In genomic region chr14:46048127-46048526, GRCh38 we compare ENCODE assay signal across 10 cellular contexts.
DNase-seq lines count a peak whose midpoint lies in the region; ATAC-seq and TF ChIP-seq lines count a peak whose summit lies in the region.
"Had no signal": no experiment of that assay in that cellular context is flagged by ENCODE, and none has a peak within 500 bp of the region (broad histone marks: within the 10 kb centered on the region; RNA-seq: fewer than 3 reads in every experiment).

No MANE protein-coding gene starts in this region.

- H3K9me3 Mint-ChIP-seq in activated naive CD8-positive, alpha-beta T cell treated with anti-CD3 and anti-CD28 coated beads, Interleukin-2, amount 50 U/mL, for 24 hours, result peaks cover 18% of the 10 kb centered on the region

- H3K4me3 ChIP-seq in fibroblast of villous mesenchyme (ENCODE audit: low read depth, low read length), result no peak overlapping the region
- H3K4me3 ChIP-seq: PC-9 had no signal

- no peaks in the 10 kb centered on the region for H3K27me3 Mint-ChIP-seq in activated naive CD8-positive, alpha-beta T cell treated with anti-CD3 and anti-CD28 coated beads, Interleukin-2, amount 50 U/mL, for 24 hours

- no peak overlapping the region for H3K4me3 Mint-ChIP-seq in activated naive CD8-positive, alpha-beta T cell treated with anti-CD3 and anti-CD28 coated beads, Interleukin-2, amount 50 U/mL, for 24 hours

- TF ChIP-seq CTCF in GM20000 (IDR thresholded peaks at IDR 0.05; ENCODE audit: extremely low read depth, missing control alignments) (no peak), fibroblast of villous mesenchyme (IDR thresholded peaks at IDR 0.05; ENCODE audit: insufficient read depth, low read depth, low read length) (no peak)

- H3K36me3 Mint-ChIP-seq in activated naive CD8-positive, alpha-beta T cell treated with anti-CD3 and anti-CD28 coated beads, Interleukin-2, amount 50 U/mL, for 24 hours (ENCODE audit: low read depth), result no peaks in the 10 kb centered on the region

- peak; percentile 5 for DNase-seq in AG20443 (ENCODE audit: low spot score)
- peak; percentile 2 for DNase-seq in GM20000 (ENCODE audit: low spot score)
- peak; percentile 83 for DNase-seq in OCI-M1 (lab: John Stamatoyannopoulos, UW)
- peak; percentile 15 for DNase-seq in fibroblast of villous mesenchyme (ENCODE audit: low read depth)
- no peak for DNase-seq in activated naive CD8-positive, alpha-beta T cell treated with anti-CD3 and anti-CD28 coated beads, Interleukin-2, amount 50 U/mL, for 24 hours
- DNase-seq in occipital lobe (lab: John Stamatoyannopoulos, UW), result no peak
- DNase-seq: activated gamma-delta T cell had no signal

- H3K4me1 Mint-ChIP-seq in activated naive CD8-positive, alpha-beta T cell treated with anti-CD3 and anti-CD28 coated beads, Interleukin-2, amount 50 U/mL, for 24 hours, result no peaks in the 10 kb centered on the region

- no peak for ATAC-seq in HG03196 (IDR thresholded peaks at IDR 0.05; ENCODE audit: unreplicated experiment)
- no peak for ATAC-seq in activated naive CD8-positive, alpha-beta T cell treated with anti-CD3 and anti-CD28 coated beads, Interleukin-2, amount 50 U/mL, for 24 hours
- ATAC-seq in GM21723 (IDR thresholded peaks at IDR 0.05; ENCODE audit: unreplicated experiment), result no peak

- no peak overlapping the region for H3K27ac Mint-ChIP-seq in activated naive CD8-positive, alpha-beta T cell treated with anti-CD3 and anti-CD28 coated beads, Interleukin-2, amount 50 U/mL, for 24 hours

Comparison
In these comparisons a context has a peak if more than half of its experiments do, and no peak if none do; other contexts are left out.
1. DNase-seq: peak in AG20443 (single experiment), GM20000 (single experiment), OCI-M1 (single experiment) and fibroblast of villous mesenchyme (single experiment); none in activated naive CD8-positive, alpha-beta T cell treated with anti-CD3 and anti-CD28 coated beads, Interleukin-2, amount 50 U/mL, for 24 hours (single experiment) and occipital lobe (single experiment).